22 cellular contexts compared by ENCODE assay signal in the genomic region with DNA sequence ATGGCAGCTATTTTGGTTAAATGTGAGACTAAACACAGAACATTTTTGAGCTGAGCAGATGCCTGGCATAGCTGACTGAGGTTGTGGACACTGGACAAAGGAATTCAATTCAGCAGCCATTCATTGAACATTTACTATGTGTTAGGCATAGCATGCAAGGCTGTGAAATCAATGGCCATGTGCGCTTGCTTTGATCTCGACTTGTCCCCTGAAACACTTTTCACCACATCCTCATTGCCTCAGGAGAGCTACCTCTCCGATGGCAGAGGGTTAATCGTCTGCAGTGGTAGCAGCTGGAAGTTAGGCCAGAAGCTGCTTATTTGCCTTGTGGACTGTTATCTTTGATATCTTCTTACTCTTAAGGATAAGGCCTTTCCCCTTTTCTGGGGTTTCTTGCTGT.
"Had no signal": no experiment of that assay in that cellular context is flagged by ENCODE, and none has a peak within 500 bp of the region (broad histone marks: within the 10 kb centered on the region; RNA-seq: fewer than 3 reads in every experiment).

No MANE protein-coding gene starts in this region.

- H3K27ac ChIP-seq: lower lobe of right lung, spleen, uterus had no signal

- H3K4me1 ChIP-seq: lower lobe of right lung, spleen, testis, uterus had no signal

- H3K27me3 ChIP-seq: spleen, testis, uterus had no signal

- H3K9me3 ChIP-seq: lower lobe of right lung, spleen, testis, uterus had no signal

- DNase-seq: activated naive CD4-positive, alpha-beta T cell; activated naive CD8-positive, alpha-beta T cell treated with anti-CD3 and anti-CD28 coated beads, Interleukin-2, amount 10 ng/mL, durations not matched to agents 7 days and 5 days; activated T-cell treated with anti-CD3 and anti-CD28 coated beads, Interleukin-2, amount 50 U/mL, for 1 hour; caudate nucleus; effector CD8-positive, alpha-beta T cell; erythroblast; foreskin fibroblast; lower lobe of right lung; mesendoderm; naive B cell; spleen; stimulated activated CD4-positive, alpha-beta T cell treated with anti-CD3 and anti-CD28 coated beads, Interleukin-4, amount 100 ng/mL, for 1 hour; stimulated activated naive CD4-positive, alpha-beta T cell; T-helper 9 cell; testis; uterus had no signal

- H3K4me3 ChIP-seq: lower lobe of right lung, spleen, testis, uterus had no signal

- H3K4me3 Mint-ChIP-seq: activated naive CD8-positive, alpha-beta T cell treated with anti-CD3 and anti-CD28 coated beads, Interleukin-2, amount 10 ng/mL, durations not matched to agents 7 days and 5 days; brain; dendritic cell treated with granulocyte-macrophage colony-stimulating factor and Interleukin-4, amounts not matched to agents 40 ng/mL and 50 ng/mL, for 4 days; neural crest cell; WTC11 had no signal

- ATAC-seq: left lobe of liver, lower lobe of right lung, WTC11 had no signal

- H3K27ac Mint-ChIP-seq: activated naive CD8-positive, alpha-beta T cell treated with anti-CD3 and anti-CD28 coated beads, Interleukin-2, amount 10 ng/mL, durations not matched to agents 7 days and 5 days; brain; dendritic cell treated with granulocyte-macrophage colony-stimulating factor and Interleukin-4, amounts not matched to agents 40 ng/mL and 50 ng/mL, for 4 days; progenitor cell of endocrine pancreas; WTC11 had no signal

- H3K27me3 Mint-ChIP-seq: activated naive CD8-positive, alpha-beta T cell treated with anti-CD3 and anti-CD28 coated beads, Interleukin-2, amount 10 ng/mL, durations not matched to agents 7 days and 5 days; brain; dendritic cell treated with granulocyte-macrophage colony-stimulating factor and Interleukin-4, amounts not matched to agents 40 ng/mL and 50 ng/mL, for 4 days; naive B cell; progenitor cell of endocrine pancreas had no signal

- H3K9me3 Mint-ChIP-seq: dendritic cell treated with granulocyte-macrophage colony-stimulating factor and Interleukin-4, amounts not matched to agents 40 ng/mL and 50 ng/mL, for 4 days; naive B cell; neural crest cell had no signal

- H3K36me3 ChIP-seq: lower lobe of right lung, uterus had no signal

- H3K36me3 Mint-ChIP-seq: activated naive CD8-positive, alpha-beta T cell treated with anti-CD3 and anti-CD28 coated beads, Interleukin-2, amount 10 ng/mL, durations not matched to agents 7 days and 5 days; WTC11 had no signal
